10 cellular contexts compared by ENCODE assay signal in the genomic region with DNA sequence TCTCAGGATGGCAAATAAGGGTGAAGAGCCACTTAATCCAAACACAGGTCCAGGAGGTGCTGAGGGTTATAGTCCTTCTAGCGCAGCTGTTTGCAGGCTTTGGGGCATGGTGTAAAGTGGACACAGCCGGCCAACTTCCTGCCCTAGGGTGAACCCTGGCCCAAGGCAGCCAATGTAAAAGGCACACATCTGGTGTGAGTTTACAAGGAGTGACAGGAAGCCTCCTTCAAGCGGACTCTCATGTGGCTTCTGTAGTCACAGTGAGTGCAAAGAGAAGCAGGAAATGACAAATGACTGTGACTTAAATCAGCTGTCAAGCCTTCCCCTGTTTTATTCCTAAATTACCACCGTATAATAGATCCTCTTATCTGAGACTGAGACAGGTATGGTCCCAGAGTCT.
DNase-seq lines count a peak whose midpoint lies in the region; ATAC-seq, FAIRE-seq and TF ChIP-seq lines count a peak whose summit lies in the region.
"Had no signal": no experiment of that assay in that cellular context is flagged by ENCODE, and none has a peak within 500 bp of the region (broad histone marks: within the 10 kb centered on the region; RNA-seq: fewer than 3 reads in every experiment).

No MANE protein-coding gene starts in this region.

- in situ Hi-C loops in HepG2 (cut with HindIII; ENCODE audit: extremely low pct_ligation_motif_present, low pct_unique_long_range_greater_than_20kb) = no loop called here

- no peaks in the 10 kb centered on the region for H4K20me1 ChIP-seq in HepG2 (ENCODE audit: insufficient read depth, low read length)

- H3K9ac ChIP-seq in HepG2 (ENCODE audit: insufficient read depth, low read depth, low read length) = no peak overlapping the region

- no peak overlapping the region for H3K4me2 ChIP-seq in HepG2 (ENCODE audit: low read depth, low read length)

- intact Hi-C loops in HepG2 (cut with micrococcal nuclease; ENCODE audit: unreplicated experiment) = no loop called here
- intact Hi-C loops in uterus (cut with DNase I; ENCODE audit: low total_unique reads) = no loop called here

- no TSS peak for BruUV-seq in HepG2 (replicated peaks; lab: Mats Ljungman, UMichigan)

- CTCF ChIA-PET in HepG2 (lab: Yijun Ruan, JAX; ENCODE audit: low intra/inter-chr PET ratio, low total read pairs) = no interaction called here

- H2AFZ ChIP-seq in HepG2 (ENCODE audit: low read length) = no peak overlapping the region

- H3K27me3 ChIP-seq in HepG2 (ENCODE audit: control insufficient read depth in 1 of 2, insufficient read depth in 2 of 2, low read length in 2 of 2) (no peaks in the 10 kb centered on the region), uterus (no peaks in the 10 kb centered on the region)

- H3K79me2 ChIP-seq in HepG2 (ENCODE audit: insufficient read depth, low read length) = no peaks in the 10 kb centered on the region

- DNase-seq in NCI-H1417 (lab: John Stamatoyannopoulos, UW) = peak in 2 of 3 experiments; percentile 9 to 47
- no peak for DNase-seq in NCI-H1417 treated with DMSO at 0.1 percent for 48 hours (lab: John Stamatoyannopoulos, UW)
- no peak for DNase-seq in HepG2 (ENCODE audit: low spot score)
- DNase-seq in NCI-H774 (lab: John Stamatoyannopoulos, UW) = no peak
- no peak for DNase-seq in uterus
- no peak for DNase-seq in HTR-8/SVneo (ENCODE audit: insufficient read length, low spot score)
- DNase-seq: 8988T, NCI-H187 had no signal

- TF ChIP-seq EP300 in HepG2 (IDR thresholded peaks at IDR 0.05; ENCODE audit: low read depth in 2 of 2, low read length in 2 of 2) (no peak), HepG2 (CRISPR knock-in tag; IDR thresholded peaks at IDR 0.05; ENCODE audit: borderline replicate concordance) (no peak)

- WGBS in HepG2 (ENCODE audit: low lambda C conversion rate) = 0% methylated on average over 3 of the region's 4 CpGs

- TF ChIP-seq CTCF in HepG2 (CRISPR knock-in tag; IDR thresholded peaks at IDR 0.05) (no peak), uterus (IDR thresholded peaks at IDR 0.05) (no peak)

- FAIRE-seq in HepG2 (lab: Jason Lieb, UNC) (no peak), HTR-8/SVneo (lab: Jason Lieb, UNC) (no peak)

- peak; percentile 38 for ATAC-seq in GM18868 (IDR thresholded peaks at IDR 0.05; ENCODE audit: unreplicated experiment)
- ATAC-seq in HepG2 = peak; percentile 37; the same call in 1 of the 3 replicates

- H3K4me3 ChIP-seq in HepG2 (replicated peaks in 1 of 3; ENCODE audit: insufficient read depth in 1 of 3, low read depth in 2 of 3, low read length in 3 of 3) (no peak overlapping the region), uterus (no peak overlapping the region)

- POLR2A ChIA-PET in HepG2 (lab: Yijun Ruan, JAX) = no interaction called here

- no peaks in the 10 kb centered on the region for H3K9me3 ChIP-seq in HepG2 (ENCODE audit: low read length)
- H3K9me3 ChIP-seq in uterus = no peaks in the 10 kb centered on the region

- H3K4me1 ChIP-seq in HepG2 (ENCODE audit: insufficient read depth, low read length) = no peaks in the 10 kb centered on the region
- H3K4me1 ChIP-seq in uterus = no peaks in the 10 kb centered on the region

- H3K27ac ChIP-seq in HepG2 (ENCODE audit: extremely low read length, insufficient read depth, low read length) (no peak overlapping the region), uterus (no peak overlapping the region)

- TF ChIP-seq POLR2A in HepG2 (IDR thresholded peaks at IDR 0.05; ENCODE audit: insufficient read depth in 1 of 2, low read depth in 2 of 2, low read length in 2 of 2) (no peak), uterus (IDR thresholded peaks at IDR 0.05) (no peak)

- TF ChIP-seq RAD21 in HepG2 (CRISPR knock-in tag; IDR thresholded peaks at IDR 0.05) = no peak

- H3K36me3 ChIP-seq in HepG2 (replicated peaks in 1 of 2; ENCODE audit: control insufficient read depth in 1 of 2, insufficient read depth in 2 of 2, low read length in 2 of 2) = no peaks in the 10 kb centered on the region
- H3K36me3 ChIP-seq in uterus = no peaks in the 10 kb centered on the region

TF ChIP-seq in PFSK-1, 5 proteins besides CTCF, POLR2A, EP300 and RAD21:
- TF ChIP-seq REST (IDR thresholded peaks at IDR 0.05; ENCODE audit: insufficient read depth in 1 of 2, low read depth in 2 of 2, low read length in 2 of 2) = peak in 1 of 2 experiments; percentile 64; a peak in 2 of 4 replicates
- TF ChIP-seq POLR2AphosphoS5 (IDR thresholded peaks at IDR 0.05; ENCODE audit: low read depth, low read length) = peak; percentile 61
- TF ChIP-seq TAF1 (IDR thresholded peaks at IDR 0.05; ENCODE audit: borderline replicate concordance, insufficient read depth, low read length) = peak; percentile 54; the same call in 1 of the 2 replicates
- TF ChIP-seq FOXP2 (optimal IDR thresholded peaks at IDR 0.05; ENCODE audit: borderline replicate concordance, extremely low read depth, extremely low read length, insufficient read depth) = peak; percentile 75
- TF ChIP-seq SIN3A (IDR thresholded peaks at IDR 0.05; ENCODE audit: borderline replicate concordance, insufficient read depth, low read length) = no peak

TF ChIP-seq in HepG2, 621 proteins besides CTCF, POLR2A, EP300 and RAD21:
- TF ChIP-seq HNF4G (IDR thresholded peaks at IDR 0.05; ENCODE audit: borderline replicate concordance, low read depth, low read length) (no peak), HNF4G (CRISPR knock-in tag; IDR thresholded peaks at IDR 0.05; ENCODE audit: borderline replicate concordance, low read depth) (no peak), MXD4 (CRISPR knock-in tag; IDR thresholded peaks at IDR 0.05) (no peak), JUND (CRISPR knock-in tag; IDR thresholded peaks at IDR 0.05) (no peak), KLF13 (CRISPR knock-in tag; IDR thresholded peaks at IDR 0.05) (no peak), YY1 (IDR thresholded peaks at IDR 0.05; ENCODE audit: insufficient read depth, insufficient replicate concordance, low read depth, low read length) (no peak), ZNF563 (CRISPR knock-in tag; IDR thresholded peaks at IDR 0.05) (no peak), FOXA1 (IDR thresholded peaks at IDR 0.05) (no peak), FOXA1 (CRISPR knock-in tag; IDR thresholded peaks at IDR 0.05) (no peak), FIP1L1 (IDR thresholded peaks at IDR 0.05; ENCODE audit: borderline replicate concordance, insufficient read depth, low read depth, low read length) (no peak)

Comparison
In these comparisons a context has a peak if more than half of its experiments do, and no peak if none do; other contexts are left out.
1. DNase-seq: peak in NCI-H1417 (2 of 3); none in NCI-H1417 treated with DMSO at 0.1 percent for 48 hours (single experiment), HepG2 (single experiment), NCI-H774 (single experiment), uterus (0 of 2) and HTR-8/SVneo (single experiment).